10 cellular contexts compared by ENCODE assay signal in the genomic region with DNA sequence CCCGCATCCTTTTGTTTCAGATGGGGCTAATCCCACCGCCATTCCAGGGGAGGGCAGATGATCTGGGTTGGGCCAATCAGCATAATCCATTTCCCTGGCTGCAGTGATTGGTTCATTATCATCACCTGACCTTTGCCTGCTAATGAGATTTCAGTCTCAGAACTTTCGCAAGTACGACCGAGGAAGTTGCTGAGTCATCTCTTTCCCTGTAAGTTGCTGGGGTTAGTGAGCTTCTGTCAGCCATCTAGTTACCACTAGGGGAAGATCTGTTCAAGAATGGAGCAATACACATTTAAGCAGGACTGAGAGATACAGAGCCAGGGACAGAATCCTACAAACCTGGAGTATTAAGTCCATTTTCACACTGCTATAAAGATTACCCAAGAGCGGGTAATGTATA.
DNase-seq lines count a peak whose midpoint lies in the region; ATAC-seq, FAIRE-seq and TF ChIP-seq lines count a peak whose summit lies in the region.
"Had no signal": no experiment of that assay in that cellular context is flagged by ENCODE, and none has a peak within 500 bp of the region (broad histone marks: within the 10 kb centered on the region; RNA-seq: fewer than 3 reads in every experiment).

No MANE protein-coding gene starts in this region.

- DNase-seq in AG09309 (ENCODE audit: low read depth) (peak; percentile 7), H4 (ENCODE audit: low spot score) (peak; percentile 99), RCC 7860 (ENCODE audit: low spot score) (peak; percentile 6), fibroblast of pulmonary artery (ENCODE audit: low read depth) (peak; percentile 35), NK-92 (lab: John Stamatoyannopoulos, UW; ENCODE audit: unreplicated experiment) (no peak), NCI-H1436 (lab: John Stamatoyannopoulos, UW) (no peak), NCI-H446 (lab: John Stamatoyannopoulos, UW) (no peak)
- DNase-seq: heart right ventricle, HFFc6 had no signal

- H3K4me3 ChIP-seq in AG09309 (ENCODE audit: control insufficient read depth, low read depth, low read length) (no peak overlapping the region), fibroblast of pulmonary artery (replicated peaks; ENCODE audit: low read depth, low read length) (no peak overlapping the region)
- H3K4me3 ChIP-seq: heart right ventricle had no signal

- no peak for ATAC-seq in SK-N-SH treated with all-trans-retinoic acid at 6 μM for 48 hours
- ATAC-seq: heart right ventricle had no signal

- TF ChIP-seq CTCF in AG09309 (IDR thresholded peaks at IDR 0.05; ENCODE audit: control insufficient read depth, insufficient read depth, low read depth, low read length, missing control alignments) (no peak), fibroblast of pulmonary artery (IDR thresholded peaks at IDR 0.05; ENCODE audit: low read length, missing control alignments) (no peak)

- FAIRE-seq in RCC 7860 (lab: Jason Lieb, UNC), result no peak

TF ChIP-seq in SK-N-SH treated with all-trans-retinoic acid at 6 μM for 48 hours, 23 proteins besides CTCF, POLR2A, EP300 and RAD21:
- no peak for TF ChIP-seq SNAI2 (CRISPR knock-in tag; IDR thresholded peaks at IDR 0.05)
- no peak for TF ChIP-seq RARB (CRISPR knock-in tag; IDR thresholded peaks at IDR 0.05)
- no peak for TF ChIP-seq POU6F1 (CRISPR knock-in tag; IDR thresholded peaks at IDR 0.05; ENCODE audit: borderline replicate concordance, low read depth)
- TF ChIP-seq, protein P1, sequence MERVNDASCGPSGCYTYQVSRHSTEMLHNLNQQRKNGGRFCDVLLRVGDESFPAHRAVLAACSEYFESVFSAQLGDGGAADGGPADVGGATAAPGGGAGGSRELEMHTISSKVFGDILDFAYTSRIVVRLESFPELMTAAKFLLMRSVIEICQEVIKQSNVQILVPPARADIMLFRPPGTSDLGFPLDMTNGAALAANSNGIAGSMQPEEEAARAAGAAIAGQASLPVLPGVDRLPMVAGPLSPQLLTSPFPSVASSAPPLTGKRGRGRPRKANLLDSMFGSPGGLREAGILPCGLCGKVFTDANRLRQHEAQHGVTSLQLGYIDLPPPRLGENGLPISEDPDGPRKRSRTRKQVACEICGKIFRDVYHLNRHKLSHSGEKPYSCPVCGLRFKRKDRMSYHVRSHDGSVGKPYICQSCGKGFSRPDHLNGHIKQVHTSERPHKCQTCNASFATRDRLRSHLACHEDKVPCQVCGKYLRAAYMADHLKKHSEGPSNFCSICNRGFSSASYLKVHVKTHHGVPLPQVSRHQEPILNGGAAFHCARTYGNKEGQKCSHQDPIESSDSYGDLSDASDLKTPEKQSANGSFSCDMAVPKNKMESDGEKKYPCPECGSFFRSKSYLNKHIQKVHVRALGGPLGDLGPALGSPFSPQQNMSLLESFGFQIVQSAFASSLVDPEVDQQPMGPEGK (CRISPR knock-in tag; IDR thresholded peaks at IDR 0.05; ENCODE audit: borderline replicate concordance), result no peak
- TF ChIP-seq OSR1 (CRISPR knock-in tag; IDR thresholded peaks at IDR 0.05), result no peak
- no peak for TF ChIP-seq TOX (CRISPR knock-in tag; IDR thresholded peaks at IDR 0.05; ENCODE audit: borderline replicate concordance)
- TF ChIP-seq, protein P2, sequence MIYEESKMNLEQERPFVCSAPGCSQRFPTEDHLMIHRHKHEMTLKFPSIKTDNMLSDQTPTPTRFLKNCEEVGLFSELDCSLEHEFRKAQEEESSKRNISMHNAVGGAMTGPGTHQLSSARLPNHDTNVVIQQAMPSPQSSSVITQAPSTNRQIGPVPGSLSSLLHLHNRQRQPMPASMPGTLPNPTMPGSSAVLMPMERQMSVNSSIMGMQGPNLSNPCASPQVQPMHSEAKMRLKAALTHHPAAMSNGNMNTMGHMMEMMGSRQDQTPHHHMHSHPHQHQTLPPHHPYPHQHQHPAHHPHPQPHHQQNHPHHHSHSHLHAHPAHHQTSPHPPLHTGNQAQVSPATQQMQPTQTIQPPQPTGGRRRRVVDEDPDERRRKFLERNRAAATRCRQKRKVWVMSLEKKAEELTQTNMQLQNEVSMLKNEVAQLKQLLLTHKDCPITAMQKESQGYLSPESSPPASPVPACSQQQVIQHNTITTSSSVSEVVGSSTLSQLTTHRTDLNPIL (CRISPR knock-in tag; IDR thresholded peaks at IDR 0.05; ENCODE audit: low read depth), result no peak
- no peak for TF ChIP-seq GLIS3 (CRISPR knock-in tag; IDR thresholded peaks at IDR 0.05)
- no peak for TF ChIP-seq CSDC2 (CRISPR knock-in tag; IDR thresholded peaks at IDR 0.05)
- no peak for TF ChIP-seq TCF4 (CRISPR knock-in tag; IDR thresholded peaks at IDR 0.05; ENCODE audit: borderline replicate concordance)

Comparison
In these comparisons a context has a peak if more than half of its experiments do, and no peak if none do; other contexts are left out.
1. DNase-seq: peak in AG09309 (single experiment), H4 (single experiment), RCC 7860 (single experiment) and fibroblast of pulmonary artery (single experiment); none in NK-92 (single experiment), NCI-H1436 (single experiment) and NCI-H446 (0 of 2).